ENCODE assay signal across 16 cellular contexts in genomic region chr3:142940000-142940399, GRCh38. TPM values are rescaled to one million over a fixed set of nuclear protein-coding genes. Genes with fewer than 3 reads are reported as not detected.
"Had no signal": no experiment of that assay in that cellular context is flagged by ENCODE, and none has a peak within 500 bp of the region (broad histone marks: within the 10 kb centered on the region; RNA-seq: fewer than 3 reads in every experiment).

No MANE protein-coding gene starts in this region.

- ATAC-seq: activated CD4-positive, CD25-positive, alpha-beta regulatory T cell treated with anti-CD3 and anti-CD28 coated beads, Interleukin-2, amount 50 U/mL, for 24 hours; stimulated activated naive CD8-positive, alpha-beta T cell treated with anti-CD3 and anti-CD28 coated beads, Interleukin-15, amount 100 ng/mL, for 72 hours had no signal

- H3K9me3 ChIP-seq: ovary, thoracic aorta had no signal

- H3K79me2 ChIP-seq: hepatocyte had no signal

- H3K27me3 ChIP-seq: brain microvascular endothelial cell, hepatocyte, ovary had no signal

- DNase-seq: activated CD4-positive, alpha-beta T cell treated with anti-CD3 and anti-CD28 coated beads, Interleukin-2, amount 50 U/mL, for 4 hours; activated naive CD8-positive, alpha-beta T cell treated with anti-CD3 and anti-CD28 coated beads for 36 hours; activated T-cell treated with anti-CD3 and anti-CD28 coated beads, Interleukin-2, amount 50 U/mL, for 1 hour; brain microvascular endothelial cell; effector memory CD4-positive, alpha-beta T cell; kidney; ovary; stimulated activated CD4-positive, alpha-beta T cell treated with anti-CD3 and anti-CD28 coated beads, Interleukin-15, amount 100 ng/mL, for 24 hours; stimulated activated CD4-positive, alpha-beta T cell treated with anti-CD3 and anti-CD28 coated beads, Interleukin-4, amount 100 ng/mL, for 4 hours; stimulated activated naive CD8-positive, alpha-beta T cell treated with anti-CD3 and anti-CD28 coated beads, Interleukin-15, amount 100 ng/mL, for 72 hours had no signal

- H3K4me2 ChIP-seq: hepatocyte had no signal

- H3K27ac ChIP-seq: brain microvascular endothelial cell, ovary, thoracic aorta had no signal

- H3K36me3 ChIP-seq: brain microvascular endothelial cell, ovary, thoracic aorta had no signal

- H2AFZ ChIP-seq: hepatocyte had no signal

- H3K4me3 ChIP-seq: hepatocyte, ovary, thoracic aorta had no signal

RNA-seq across cellular contexts. Expression of gene PAQR9, which starts 23.5 kb away (rescaled TPM):
- total RNA-seq: activated naive CD8-positive, alpha-beta T cell treated with anti-CD3 and anti-CD28 coated beads for 36 hours; lower leg skin; mesenteric fat pad; ureter had no signal
